Comparison of ENCODE assay signal across 8 cellular contexts in the genomic region with DNA sequence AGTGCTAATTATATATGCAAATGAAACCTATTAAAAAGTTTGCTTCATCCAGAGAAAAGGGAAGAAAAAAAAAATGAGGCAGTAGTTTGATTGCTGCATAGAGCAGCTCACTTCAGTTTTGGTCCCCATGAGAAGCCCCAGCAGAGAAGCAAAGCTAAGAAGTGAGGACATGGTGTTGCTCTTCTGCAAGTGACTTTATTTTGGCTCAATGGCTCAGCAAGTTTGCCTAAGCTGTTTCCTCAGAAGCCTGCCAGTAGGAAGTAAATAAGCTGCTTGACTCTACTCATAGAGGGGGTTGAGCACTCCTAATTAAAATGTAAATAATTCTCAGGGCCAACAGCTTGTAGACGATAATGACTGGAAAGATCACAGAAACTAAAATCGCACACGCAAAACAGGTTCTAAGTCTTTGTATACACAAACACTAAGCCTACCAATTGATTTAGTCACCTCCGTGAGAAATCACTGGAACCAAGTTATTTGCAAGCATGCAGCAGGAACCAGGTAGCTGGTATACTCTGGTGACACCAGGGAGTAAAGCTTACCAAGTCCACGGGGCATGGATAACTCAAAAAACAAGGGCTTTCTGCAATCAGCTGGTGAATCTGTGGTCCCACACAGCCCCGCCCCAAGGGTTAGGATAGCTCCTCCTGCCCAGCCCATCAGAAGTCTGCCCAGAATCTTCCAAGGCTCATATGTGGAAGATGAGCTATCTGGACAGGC. TPM values are rescaled to one million over a fixed set of nuclear protein-coding genes. Genes with fewer than 3 reads are reported as not detected.
DNase-seq lines count a peak whose midpoint lies in the region; ATAC-seq, FAIRE-seq and TF ChIP-seq lines count a peak whose summit lies in the region.

No MANE protein-coding gene starts in this region.

- H3K27ac ChIP-seq in GM23248 (peak overlapping the region; percentile 96), PC-3 (ENCODE audit: low read length) (peak overlapping the region; percentile 99), fibroblast of lung (ENCODE audit: insufficient read depth, low read length) (peak overlapping the region; percentile 76)

- no peaks in the 10 kb centered on the region for H3K9me3 ChIP-seq in GM23248 (ENCODE audit: low read depth)
- no peaks in the 10 kb centered on the region for H3K9me3 ChIP-seq in PC-3 (ENCODE audit: low read length)
- no peaks in the 10 kb centered on the region for H3K9me3 ChIP-seq in fibroblast of lung (ENCODE audit: control insufficient read depth, insufficient read depth, low read depth, low read length)

- peaks cover 46% of the 10 kb centered on the region for H3F3A ChIP-seq in GM23248 (ENCODE audit: insufficient read depth)
- peaks cover 23% of the 10 kb centered on the region for H3F3A ChIP-seq in PC-3 (ENCODE audit: low read length, unreplicated experiment)

- no peaks in the 10 kb centered on the region for H3K79me2 ChIP-seq in GM23248 (ENCODE audit: insufficient read depth)
- no peaks in the 10 kb centered on the region for H3K79me2 ChIP-seq in PC-3 (ENCODE audit: low read length)
- H3K79me2 ChIP-seq in fibroblast of lung (ENCODE audit: control insufficient read depth, insufficient read depth, low read length) = no peaks in the 10 kb centered on the region

- peaks cover 7% of the 10 kb centered on the region for H3K4me1 Mint-ChIP-seq in type B pancreatic cell (ENCODE audit: unreplicated experiment)

- peak overlapping the region; percentile 75 for H3K27ac Mint-ChIP-seq in type B pancreatic cell

- H3K27me3 ChIP-seq in GM23248 (replicated peaks; ENCODE audit: insufficient read depth) (no peaks in the 10 kb centered on the region), PC-3 (ENCODE audit: low read length) (no peaks in the 10 kb centered on the region), fibroblast of lung (ENCODE audit: control insufficient read depth, insufficient read depth, low read length) (no peaks in the 10 kb centered on the region)

- ATAC-seq in PC-3 (peak; percentile 61), HG03565 (IDR thresholded peaks at IDR 0.05; ENCODE audit: unreplicated experiment) (no peak)

- H3K4me1 ChIP-seq in GM23248 (ENCODE audit: insufficient read depth) (peaks cover 48% of the 10 kb centered on the region), PC-3 (ENCODE audit: insufficient read depth, low read length) (peaks cover 61% of the 10 kb centered on the region), fibroblast of lung (ENCODE audit: control insufficient read depth, extremely low read depth, insufficient read depth, low read length) (peaks cover 24% of the 10 kb centered on the region)

- no peak overlapping the region for H3K4me3 Mint-ChIP-seq in type B pancreatic cell

- H3K4me3 ChIP-seq in GM23248 (no peak overlapping the region), PC-3 (ENCODE audit: low read length) (peak overlapping the region; percentile 60), fibroblast of lung (replicated peaks in 1 of 4; ENCODE audit: control extremely low read depth in 1 of 4, insufficient read depth in 1 of 4, low read depth in 3 of 4, low read length in 4 of 4) (no peak overlapping the region)

- no peaks in the 10 kb centered on the region for H3K36me3 ChIP-seq in GM23248 (ENCODE audit: low read depth)
- no peaks in the 10 kb centered on the region for H3K36me3 ChIP-seq in PC-3 (ENCODE audit: low read depth, low read length)
- no peaks in the 10 kb centered on the region for H3K36me3 ChIP-seq in fibroblast of lung (ENCODE audit: control insufficient read depth, insufficient read depth, low read length)

- POLR2A ChIA-PET in PC-3 (lab: Charles Lee; ENCODE audit: unreplicated experiment) = interaction anchor here (0.6 to 3.8 kb wide), 7 partner anchors 8 to 421 kb away, joined by 3 to 52 read pairs (median 4); a partner anchor contains a TSS

- in situ Hi-C loops in GM23248 (cut with MboI) = no loop called here
- in situ Hi-C loops in GM13977 (cut with MboI; ENCODE audit: low pct_unique_long_range_greater_than_20kb, low sequenced_read_pairs, unreplicated experiment) = no loop called here

- H3K4me2 ChIP-seq in GM23248 (ENCODE audit: unreplicated experiment) (peak overlapping the region; percentile 83), PC-3 (ENCODE audit: low read length) (peak overlapping the region; percentile 90), fibroblast of lung (ENCODE audit: extremely low read depth, insufficient read depth, low read length) (peak overlapping the region; percentile 74)

- TF ChIP-seq CTCF in PC-3 (conservative IDR thresholded peaks at IDR 0.05; ENCODE audit: low read depth, low read length) (no peak), fibroblast of lung (conservative IDR thresholded peaks at IDR 0.05 in 1 of 2, IDR thresholded peaks at IDR 0.05 in 1 of 2; ENCODE audit: low read depth in 1 of 2, low read length in 2 of 2) (no peak), type B pancreatic cell (conservative IDR thresholded peaks at IDR 0.05) (no peak), GM13977 (IDR thresholded peaks at IDR 0.05; ENCODE audit: extremely low read depth, insufficient read depth, missing control alignments) (no peak)

- H3K9me2 ChIP-seq in GM23248 (ENCODE audit: insufficient read depth) (no peaks in the 10 kb centered on the region), PC-3 (replicated peaks; ENCODE audit: low read length) (no peaks in the 10 kb centered on the region)

- CTCF ChIA-PET in PC-3 (lab: Charles Lee) = interaction anchor here (0.6 to 1.0 kb wide), 3 partner anchors 67 to 586 kb away, joined by 4 read pairs; no protein-coding TSS in a partner anchor

- BruUV-seq in PC-3 (replicated peaks; lab: Mats Ljungman, UMichigan) = no TSS peak

- intact Hi-C loops in PC-3 (cut with micrococcal nuclease) = loop anchor here (1.0 kb wide), 5 partner anchors 8 to 67 kb away; a partner anchor contains a TSS

- H4K20me1 ChIP-seq in GM23248 (ENCODE audit: insufficient read depth) (no peaks in the 10 kb centered on the region), PC-3 (ENCODE audit: low read length) (no peaks in the 10 kb centered on the region), fibroblast of lung (ENCODE audit: control insufficient read depth, extremely low read depth, insufficient read depth, low read length) (no peaks in the 10 kb centered on the region)

- peak; percentile 91 for FAIRE-seq in GM12892 (lab: Jason Lieb, UNC)

- H2AFZ ChIP-seq in GM23248 (peak overlapping the region; percentile 17; the same call in 1 of the 2 replicates), PC-3 (ENCODE audit: low read length) (0 out of 2 replicates have a peak overlapping the region, but pooled peaks have one; percentile 23), fibroblast of lung (ENCODE audit: low read length) (peak overlapping the region; percentile 29)

- H3K9me3 Mint-ChIP-seq in type B pancreatic cell = no peaks in the 10 kb centered on the region

- no peak for TF ChIP-seq POLR2A in GM12892 (IDR thresholded peaks at IDR 0.05; ENCODE audit: low read depth, low read length)

- H3K27me3 Mint-ChIP-seq in type B pancreatic cell = no peaks in the 10 kb centered on the region

- no peaks in the 10 kb centered on the region for H3K36me3 Mint-ChIP-seq in type B pancreatic cell

- no peak overlapping the region for H3K9ac ChIP-seq in GM23248
- peak overlapping the region; percentile 92 for H3K9ac ChIP-seq in PC-3 (ENCODE audit: low read length)
- H3K9ac ChIP-seq in fibroblast of lung (ENCODE audit: insufficient read depth, low read length) = no peak overlapping the region

- DNase-seq in GM12892 (ENCODE audit: insufficient read length) = no peak
- DNase-seq in GM23248 = no peak
- peak; percentile 95 for DNase-seq in PC-3
- peak in 1 of 2 donors; percentile 24 for DNase-seq in fibroblast of lung (ENCODE audit: low read depth in 2 of 2)
- no peak for DNase-seq in type B pancreatic cell (ENCODE audit: extremely low spot score, unreplicated experiment)
- no peak for DNase-seq in GM13977 (ENCODE audit: low spot score)
- DNase-seq in GF-D8 (lab: John Stamatoyannopoulos, UW) = no peak

- 53 to 61% methylated on average over 6 of the region's 6 CpGs for WGBS in GM23248 (ENCODE audit: low coverage in 1 of 2, low lambda C conversion rate in 2 of 2, missing lambda C conversion rate in 2 of 2), 2 experiments

RNA-seq across cellular contexts. Expression of a gene that starts 39.7 kb away (rescaled TPM):
- 20.7 TPM for polyA plus RNA-seq in GM12892 (2012; ENCODE audit: missing spikeins)
- 121 and 124 TPM in 2 replicates for total RNA-seq in GM23248 (2014; rRNA removed; shearing (Covaris generic))
- polyA plus RNA-seq in GM23248 (2016; fragmentation: Nextera tagmentation; extraction: Ambion mirVana) (120 and 148 TPM in 2 replicates), fibroblast of lung (64.2 and 123 TPM in 2 replicates)
- total RNA-seq in PC-3 (2014; rRNA removed) (45.4 and 56.8 TPM in 2 replicates), fibroblast of lung (77.8 and 117 TPM in 2 replicates), type B pancreatic cell (ENCODE audit: low replicate concordance) (15.3 and 22.5 TPM in 2 replicates)
- polyA plus RNA-seq in fibroblast of lung (2012) = 57.6 and 87.3 TPM in 2 replicates
- polyA minus RNA-seq in fibroblast of lung (ENCODE audit: low replicate concordance) = 8.3 and 18.8 TPM in 2 replicates
